In genomic region chr17:48574523-48575065, GRCh38 we compare ENCODE assay signal across 20 cellular contexts. TPM values are rescaled to one million over a fixed set of nuclear protein-coding genes. Genes with fewer than 3 reads are reported as not detected.
DNase-seq lines count a peak whose midpoint lies in the region; ATAC-seq and TF ChIP-seq lines count a peak whose summit lies in the region.
"Had no signal": no experiment of that assay in that cellular context is flagged by ENCODE, and none has a peak within 500 bp of the region (broad histone marks: within the 10 kb centered on the region; RNA-seq: fewer than 3 reads in every experiment).

No MANE protein-coding gene starts in this region.

- H4K20me1 ChIP-seq in GM23338 (replicated peaks; ENCODE audit: insufficient read depth) = peaks cover 63% of the 10 kb centered on the region
- H4K20me1 ChIP-seq in smooth muscle cell (ENCODE audit: low read depth) = peaks cover 97% of the 10 kb centered on the region

- H3K4me2 ChIP-seq in GM23338 = peak overlapping the region; percentile 64
- H3K4me2 ChIP-seq in smooth muscle cell = peak overlapping the region; percentile 36

- no peaks in the 10 kb centered on the region for H3K9me3 ChIP-seq in ascending aorta
- H3K9me3 ChIP-seq in gastroesophageal sphincter = no peaks in the 10 kb centered on the region
- no peaks in the 10 kb centered on the region for H3K9me3 ChIP-seq in smooth muscle cell (replicated peaks; ENCODE audit: low read depth)
- H3K9me3 ChIP-seq: prostate gland had no signal

- H3K9me2 ChIP-seq in GM23338 (ENCODE audit: insufficient read depth) = no peaks in the 10 kb centered on the region

- WGBS in gastroesophageal sphincter (ENCODE audit: low coverage in 1 of 2), 2 donors = 10 to 30% methylated on average over 5 to 6 of the region's 6 CpGs
- WGBS in smooth muscle cell (ENCODE audit: low lambda C conversion rate) = 57% methylated on average over 6 of the region's 6 CpGs

- H3K9ac ChIP-seq in smooth muscle cell (ENCODE audit: low read depth) = no peak overlapping the region

- TF ChIP-seq CTCF in GM23338 (conservative IDR thresholded peaks at IDR 0.05; ENCODE audit: low read depth in 2 of 2) (no peak), ascending aorta (IDR thresholded peaks at IDR 0.05) (no peak), gastroesophageal sphincter (IDR thresholded peaks at IDR 0.05) (no peak), smooth muscle cell (IDR thresholded peaks at IDR 0.05; ENCODE audit: borderline replicate concordance, insufficient read depth, poor library complexity, severe bottlenecking) (no peak)

- TF ChIP-seq POLR2A in gastroesophageal sphincter (IDR thresholded peaks at IDR 0.05) = no peak

- TF ChIP-seq EP300 in gastroesophageal sphincter (IDR thresholded peaks at IDR 0.05) = no peak

- no peaks in the 10 kb centered on the region for H3K36me3 ChIP-seq in GM23338 (ENCODE audit: insufficient read depth)
- no peaks in the 10 kb centered on the region for H3K36me3 ChIP-seq in ascending aorta
- H3K36me3 ChIP-seq in gastroesophageal sphincter = no peaks in the 10 kb centered on the region
- no peaks in the 10 kb centered on the region for H3K36me3 ChIP-seq in smooth muscle cell (ENCODE audit: low read depth)
- H3K36me3 ChIP-seq: prostate gland had no signal

- H2AFZ ChIP-seq in GM23338 = no peak overlapping the region
- H2AFZ ChIP-seq in smooth muscle cell (ENCODE audit: low read depth) = no peak overlapping the region

- H3K27ac ChIP-seq in GM23338 (ENCODE audit: low read depth) (no peak overlapping the region), ascending aorta (peak overlapping the region; percentile 93 to 97), gastroesophageal sphincter (peak overlapping the region; percentile 97 to 98 (median 97)), smooth muscle cell (ENCODE audit: low read depth) (peak overlapping the region; percentile 1)
- H3K27ac ChIP-seq: prostate gland had no signal

- DNase-seq in GM23338 (ENCODE audit: low spot score) (no peak), ascending aorta (ENCODE audit: low spot score in 2 of 2) (no peak), smooth muscle cell (lab: John Stamatoyannopoulos, UW; ENCODE audit: unreplicated experiment) (no peak), A172 (ENCODE audit: low spot score) (no peak)
- DNase-seq: activated T-cell treated with anti-CD3 and anti-CD28 coated beads, Interleukin-2, amount 50 U/mL, for 24 hours; AML-193; effector memory CD4-positive, alpha-beta T cell; foreskin melanocyte; GF-D8; left ventricle myocardium superior; nephron progenitor cell; OCI-M1; stimulated activated naive CD4-positive, alpha-beta T cell had no signal

- no peaks in the 10 kb centered on the region for H3K36me3 Mint-ChIP-seq in GM23338 (ENCODE audit: low read depth)
- H3K36me3 Mint-ChIP-seq: activated naive CD8-positive, alpha-beta T cell had no signal

- H3K27me3 Mint-ChIP-seq in GM23338 (ENCODE audit: insufficient read depth, low read depth, poor library complexity) = peaks cover 16% of the 10 kb centered on the region

- H3K4me1 ChIP-seq in GM23338 (ENCODE audit: insufficient read depth) (peaks cover 58% of the 10 kb centered on the region), ascending aorta (peaks cover 7 to 70% of the 10 kb centered on the region in 2 donors), gastroesophageal sphincter (peaks cover 13 to 90% (median 19%) of the 10 kb centered on the region in 3 donors), smooth muscle cell (ENCODE audit: low read depth) (peaks cover 11% of the 10 kb centered on the region)
- H3K4me1 ChIP-seq: prostate gland had no signal

- ATAC-seq in GM23338 (no peak), gastroesophageal sphincter (no peak), GM21447 (IDR thresholded peaks at IDR 0.05; ENCODE audit: unreplicated experiment) (no peak), HG03342 (IDR thresholded peaks at IDR 0.05; ENCODE audit: unreplicated experiment) (no peak), GM21423 (IDR thresholded peaks at IDR 0.05; ENCODE audit: unreplicated experiment) (no peak)
- ATAC-seq: left ventricle myocardium superior had no signal

- peaks cover 38% of the 10 kb centered on the region for H3K4me1 Mint-ChIP-seq in GM23338

- H3F3A ChIP-seq in GM23338 (replicated peaks; ENCODE audit: low read depth) (peaks cover 72% of the 10 kb centered on the region), smooth muscle cell (ENCODE audit: low read depth) (no peaks in the 10 kb centered on the region)

- H3K79me2 ChIP-seq in GM23338 (replicated peaks; ENCODE audit: insufficient read depth) = no peaks in the 10 kb centered on the region
- peaks cover 48% of the 10 kb centered on the region for H3K79me2 ChIP-seq in smooth muscle cell (ENCODE audit: low read depth)

- peaks cover 100% of the 10 kb centered on the region for H3K27me3 ChIP-seq in GM23338 (ENCODE audit: insufficient read depth)
- H3K27me3 ChIP-seq in ascending aorta = no peaks in the 10 kb centered on the region
- H3K27me3 ChIP-seq in gastroesophageal sphincter = no peaks in the 10 kb centered on the region
- peaks cover 88% of the 10 kb centered on the region for H3K27me3 ChIP-seq in smooth muscle cell (ENCODE audit: low read depth)

- H3K4me3 ChIP-seq in GM23338 (peak overlapping the region; percentile 21; the same call in 1 of the 2 replicates), ascending aorta (peak overlapping the region; percentile 27 to 75), gastroesophageal sphincter (peak overlapping the region; percentile 22 to 81), smooth muscle cell (no peak overlapping the region)
- H3K4me3 ChIP-seq: prostate gland had no signal

- H3K9me3 Mint-ChIP-seq in GM23338 = peaks cover 7% of the 10 kb centered on the region; the same call in 2 of the 3 replicates
- H3K9me3 Mint-ChIP-seq: activated T-cell treated with anti-CD3 and anti-CD28 coated beads, Interleukin-2, amount 50 U/mL, for 24 hours; central memory CD8-positive, alpha-beta T cell; nephron progenitor cell had no signal

- intact Hi-C loops in ascending aorta (cut with DNase I) = no loop called here

- H3K4me3 Mint-ChIP-seq in GM23338 = no peak overlapping the region
- H3K4me3 Mint-ChIP-seq: activated naive CD8-positive, alpha-beta T cell; activated T-cell treated with anti-CD3 and anti-CD28 coated beads, Interleukin-2, amount 50 U/mL, for 24 hours; central memory CD8-positive, alpha-beta T cell; nephron progenitor cell had no signal

- H3K27ac Mint-ChIP-seq in GM23338 = no peak overlapping the region
- H3K27ac Mint-ChIP-seq: activated naive CD8-positive, alpha-beta T cell; activated T-cell treated with anti-CD3 and anti-CD28 coated beads, Interleukin-2, amount 50 U/mL, for 24 hours; nephron progenitor cell had no signal

TF ChIP-seq in GM23338, 12 proteins besides CTCF, POLR2A, EP300 and RAD21 (continues in another document):
- no peak for TF ChIP-seq POLR2AphosphoS5 (IDR thresholded peaks at IDR 0.05; ENCODE audit: low read depth)

RNA-seq across cellular contexts. Expression of gene HOXB4, which starts 3.6 kb away (rescaled TPM):
- not detected in 2 replicates for total RNA-seq in GM23338 (2014; rRNA removed; shearing (Covaris generic))
- not detected in 2 replicates for polyA plus RNA-seq in GM23338 (2016; fragmentation: Nextera tagmentation; extraction: Ambion mirVana)
- 20.4 TPM for total RNA-seq in ascending aorta
- 10 to 100 TPM in 1 of 4 donors, 1 to 10 TPM in 3; 3.0 to 12.9 (median 6.9) TPM for total RNA-seq in gastroesophageal sphincter
- 0.72 and 2.6 TPM in 2 replicates for total RNA-seq in smooth muscle cell
- 0.96 and 1.0 TPM in 2 replicates for polyA plus RNA-seq in smooth muscle cell
- 5.1 and 6.3 TPM in 2 replicates for total RNA-seq in A172 (2014; rRNA removed; shearing (Covaris generic))

RNA-seq across cellular contexts. Expression of gene HOXB3, which starts 15.4 kb away (rescaled TPM):
- total RNA-seq in GM23338 (2014; rRNA removed; shearing (Covaris generic)) = 0.17 TPM in 1 of 2 replicates, not detected in the other
- polyA plus RNA-seq in GM23338 (2016; fragmentation: Nextera tagmentation; extraction: Ambion mirVana) = not detected in 2 replicates
- 19.3 TPM for total RNA-seq in ascending aorta
- total RNA-seq in gastroesophageal sphincter = 10 to 100 TPM; 11.4 to 48.7 (median 24.2) TPM
- total RNA-seq in smooth muscle cell = 5.1 and 9.1 TPM in 2 replicates
- polyA plus RNA-seq in smooth muscle cell = 2.8 and 4.4 TPM in 2 replicates
- 20.1 and 24.1 TPM in 2 replicates for total RNA-seq in A172 (2014; rRNA removed; shearing (Covaris generic))

RNA-seq across cellular contexts. Expression of gene HOXB5, which starts 19.0 kb away (rescaled TPM):
- not detected in 2 replicates for total RNA-seq in GM23338 (2014; rRNA removed; shearing (Covaris generic))
- polyA plus RNA-seq in GM23338 (2016; fragmentation: Nextera tagmentation; extraction: Ambion mirVana) = not detected in 2 replicates
- 0.53 TPM for total RNA-seq in ascending aorta
- 1 to 10 TPM in 3 of 4 donors, under 1 TPM in 1; 0.27 to 2.7 (median 1.4) TPM for total RNA-seq in gastroesophageal sphincter
- 0.49 and 0.94 TPM in 2 replicates for total RNA-seq in smooth muscle cell
- polyA plus RNA-seq in smooth muscle cell = 1.4 and 1.8 TPM in 2 replicates
- 2.0 and 2.4 TPM in 2 replicates for total RNA-seq in A172 (2014; rRNA removed; shearing (Covaris generic))
- total RNA-seq: left ventricle myocardium superior had no signal

RNA-seq across cellular contexts. Expression of gene HOXB2, which starts 29.7 kb away (rescaled TPM):
- not detected in 2 replicates for total RNA-seq in GM23338 (2014; rRNA removed; shearing (Covaris generic))
- polyA plus RNA-seq in GM23338 (2016; fragmentation: Nextera tagmentation; extraction: Ambion mirVana) (0.37 TPM in 1 of 2 replicates, not detected in the other), smooth muscle cell (26.5 and 35.6 TPM in 2 replicates)
- total RNA-seq in ascending aorta (55.3 TPM), gastroesophageal sphincter (10 to 100 TPM; 28.7 to 65.2 (median 38.8) TPM), smooth muscle cell (16.9 and 40.4 TPM in 2 replicates)
- 27.0 and 30.6 TPM in 2 replicates for total RNA-seq in A172 (2014; rRNA removed; shearing (Covaris generic))

RNA-seq across cellular contexts. Expression of gene HOXB6, which starts 30.2 kb away (rescaled TPM):
- not detected in 2 replicates for total RNA-seq in GM23338 (2014; rRNA removed; shearing (Covaris generic))
- polyA plus RNA-seq in GM23338 (2016; fragmentation: Nextera tagmentation; extraction: Ambion mirVana) (not detected in 2 replicates), smooth muscle cell (9.3 and 10.3 TPM in 2 replicates)
- total RNA-seq in ascending aorta (5.1 TPM), gastroesophageal sphincter (10 to 100 TPM in 1 of 4 donors, 1 to 10 TPM in 3; 4.9 to 40.1 (median 5.1) TPM), smooth muscle cell (6.3 and 7.2 TPM in 2 replicates)
- total RNA-seq in A172 (2014; rRNA removed; shearing (Covaris generic)) = 40.2 and 58.7 TPM in 2 replicates
